Comparison of ENCODE assay signal across 7 cellular contexts in genomic region chr5:61575103-61575502, GRCh38.
DNase-seq lines count a peak whose midpoint lies in the region; ATAC-seq, FAIRE-seq and TF ChIP-seq lines count a peak whose summit lies in the region.

No MANE protein-coding gene starts in this region.

- TF ChIP-seq CTCF in epithelial cell of esophagus (IDR thresholded peaks at IDR 0.05; ENCODE audit: insufficient read depth, low read depth, low read length, missing control alignments): no peak

- ATAC-seq in HG03378 (IDR thresholded peaks at IDR 0.05; ENCODE audit: unreplicated experiment): no peak

- H3K18ac ChIP-seq in trophoblast cell (ENCODE audit: low read length): no peak overlapping the region

- peak overlapping the region; percentile 32 for H2BK12ac ChIP-seq in trophoblast cell (ENCODE audit: low read length)

- H3K4me3 ChIP-seq in GM23248 (no peak overlapping the region), epithelial cell of esophagus (ENCODE audit: low read length) (no peak overlapping the region), trophoblast cell (ENCODE audit: low read depth, low read length) (no peak overlapping the region), H7 (ENCODE audit: insufficient read depth, low read depth, low read length) (no peak overlapping the region)

- FAIRE-seq in RCC 7860 (lab: Jason Lieb, UNC): no peak

- peak overlapping the region; percentile 66 for H4K91ac ChIP-seq in trophoblast cell (ENCODE audit: low read depth, low read length)

- in situ Hi-C loops in GM23248 (cut with MboI): no loop called here

- H3K27ac ChIP-seq in GM23248 (no peak overlapping the region), trophoblast cell (ENCODE audit: low read depth, low read length) (no peak overlapping the region)

- H3F3A ChIP-seq in GM23248 (ENCODE audit: insufficient read depth): 0 out of 2 replicates have a peak, but pooled peaks cover 4% of the 10 kb centered on the region

- no peaks in the 10 kb centered on the region for H3K27me3 ChIP-seq in GM23248 (replicated peaks; ENCODE audit: insufficient read depth)
- H3K27me3 ChIP-seq in trophoblast cell (ENCODE audit: insufficient read depth, low read length): no peaks in the 10 kb centered on the region
- H3K27me3 ChIP-seq in H7 (ENCODE audit: control insufficient read depth, insufficient read depth, low read length): no peaks in the 10 kb centered on the region

- H3K79me2 ChIP-seq in GM23248 (ENCODE audit: insufficient read depth): no peaks in the 10 kb centered on the region
- no peaks in the 10 kb centered on the region for H3K79me2 ChIP-seq in trophoblast cell (ENCODE audit: control insufficient read depth, insufficient read depth, low read length, poor library complexity)

- H3K79me1 ChIP-seq in trophoblast cell (ENCODE audit: low read length): peaks cover 3% of the 10 kb centered on the region

- no peaks in the 10 kb centered on the region for H3K36me3 ChIP-seq in GM23248 (ENCODE audit: low read depth)
- no peaks in the 10 kb centered on the region for H3K36me3 ChIP-seq in trophoblast cell (ENCODE audit: control insufficient read depth in 1 of 2, insufficient read depth in 2 of 2, low read length in 2 of 2)
- no peaks in the 10 kb centered on the region for H3K36me3 ChIP-seq in H7 (replicated peaks; ENCODE audit: control insufficient read depth, insufficient read depth, low read length)

- 17 to 19% methylated on average over 4 of the region's 4 CpGs for WGBS in GM23248 (ENCODE audit: low coverage in 1 of 2, low lambda C conversion rate in 2 of 2, missing lambda C conversion rate in 2 of 2), 2 experiments
- WGBS in trophoblast cell (ENCODE audit: extremely low coverage, insufficient coverage, insufficient read length): no CpG with 5 or more reads among the region's 4 CpGs

- H4K20me1 ChIP-seq in GM23248 (ENCODE audit: insufficient read depth): no peaks in the 10 kb centered on the region

- H3K9me2 ChIP-seq in GM23248 (ENCODE audit: insufficient read depth): no peaks in the 10 kb centered on the region

- H4K12ac ChIP-seq in trophoblast cell (ENCODE audit: low read depth, low read length): no peak overlapping the region

- H3K4me1 ChIP-seq in GM23248 (ENCODE audit: insufficient read depth) (peaks cover 13% of the 10 kb centered on the region), trophoblast cell (ENCODE audit: control insufficient read depth in 1 of 2, insufficient read depth in 2 of 2, low read length in 2 of 2) (peaks cover 5 to 6% of the 10 kb centered on the region in 2 experiments)

- no peak overlapping the region for H3K14ac ChIP-seq in trophoblast cell (ENCODE audit: low read length)

- DNase-seq in GM23248 (peak; percentile 69), RCC 7860 (ENCODE audit: low spot score) (peak; percentile 3), epithelial cell of esophagus (ENCODE audit: low read depth) (peak; percentile 50), trophoblast cell (no peak), H7 (no peak)
- no peak for DNase-seq in activated CD4-positive, alpha-beta T cell treated with anti-CD3 and anti-CD28 coated beads for 4 hours

- H3K4ac ChIP-seq in trophoblast cell (ENCODE audit: low read depth, low read length): no peak overlapping the region

- no peak overlapping the region for H3K23ac ChIP-seq in trophoblast cell (ENCODE audit: low read length)

- H4K8ac ChIP-seq in trophoblast cell (ENCODE audit: low read depth, low read length): peak overlapping the region; percentile 61

- H2AK5ac ChIP-seq in trophoblast cell (ENCODE audit: low read length): no peak overlapping the region

- peak overlapping the region; percentile 16 for H2BK5ac ChIP-seq in trophoblast cell (ENCODE audit: low read depth, low read length, poor library complexity)

- H3K9me3 ChIP-seq in GM23248 (ENCODE audit: low read depth): no peaks in the 10 kb centered on the region
- no peaks in the 10 kb centered on the region for H3K9me3 ChIP-seq in trophoblast cell (ENCODE audit: insufficient read depth, low read depth, low read length)

- H3K4me2 ChIP-seq in GM23248 (ENCODE audit: unreplicated experiment) (peak overlapping the region; percentile 36), trophoblast cell (ENCODE audit: low read length) (no peak overlapping the region)

- no peak overlapping the region for H3K9ac ChIP-seq in GM23248
- no peak overlapping the region for H3K9ac ChIP-seq in trophoblast cell (ENCODE audit: low read length)

- peak overlapping the region; percentile 75 for H2AFZ ChIP-seq in GM23248
- peak overlapping the region; percentile 45 for H2AFZ ChIP-seq in trophoblast cell (ENCODE audit: insufficient read depth, low read length, poor library complexity)

- peak overlapping the region; percentile 52 for H2BK120ac ChIP-seq in trophoblast cell (ENCODE audit: insufficient read depth, low read length, poor library complexity)

Comparison
In these comparisons a context has a peak if more than half of its experiments do, and no peak if none do; other contexts are left out.
1. DNase-seq: peak in GM23248 (single experiment), RCC 7860 (single experiment) and epithelial cell of esophagus (single experiment); none in trophoblast cell (0 of 2), H7 (single experiment) and activated CD4-positive, alpha-beta T cell treated with anti-CD3 and anti-CD28 coated beads for 4 hours (0 of 2).